35 cellular contexts compared by ENCODE assay signal in genomic region chr9:115090486-115090885, GRCh38. TPM values are rescaled to one million over a fixed set of nuclear protein-coding genes. Genes with fewer than 3 reads are reported as not detected.
"Had no signal": no experiment of that assay in that cellular context is flagged by ENCODE, and none has a peak within 500 bp of the region (broad histone marks: within the 10 kb centered on the region; RNA-seq: fewer than 3 reads in every experiment).

No MANE protein-coding gene starts in this region.

- H3K27me3 ChIP-seq: adrenal gland, body of pancreas, brain microvascular endothelial cell, breast epithelium had no signal

- H3K4me1 ChIP-seq: adrenal gland, body of pancreas, breast epithelium had no signal

- H3K4me1 Mint-ChIP-seq: activated CD4-positive, alpha-beta T cell treated with anti-CD3 and anti-CD28 coated beads, Interleukin-2, amount 10 ng/mL, durations not matched to agents 24 days and 14 days; activated naive CD8-positive, alpha-beta T cell treated with anti-CD3 and anti-CD28 coated beads for 36 hours; activated T-helper 17 cell treated with anti-CD3 and anti-CD28 coated beads, Interleukin-2, amount 50 U/mL, for 72 hours had no signal

- DNase-seq: activated CD4-positive, alpha-beta memory T cell treated with anti-CD3 and anti-CD28 coated beads for 36 hours; activated CD4-positive, alpha-beta T cell treated with anti-CD3 and anti-CD28 coated beads for 4 hours; activated CD4-positive, alpha-beta T cell treated with anti-CD3 and anti-CD28 coated beads, Interleukin-2, amount 10 ng/mL, durations not matched to agents 24 days and 14 days; activated CD4-positive, alpha-beta T cell treated with anti-CD3 and anti-CD28 coated beads, Interleukin-2, amount 50 U/mL, for 1 hour; activated CD4-positive, alpha-beta T cell treated with anti-CD3 and anti-CD28 coated beads, Interleukin-2, amount 50 U/mL, for 4 hours; activated CD4-positive, CD25-positive, alpha-beta regulatory T cell; activated CD8-positive, alpha-beta memory T cell treated with anti-CD3 and anti-CD28 coated beads, Interleukin-2, amount 50 U/mL, for 4 hours; activated CD8-positive, alpha-beta T cell treated with anti-CD3 and anti-CD28 coated beads for 36 hours; activated effector memory CD4-positive, alpha-beta T cell treated with anti-CD3 and anti-CD28 coated beads, Interleukin-2, amount 50 U/mL, for 16 hours; activated gamma-delta T cell treated with Interleukin-2 at 50 U/mL for 16 hours; activated naive CD4-positive, alpha-beta T cell; activated naive CD4-positive, alpha-beta T cell treated with anti-CD3 and anti-CD28 coated beads for 36 hours; activated naive CD4-positive, alpha-beta T cell treated with anti-CD3 and anti-CD28 coated beads, Interleukin-2, amount 50 U/mL, for 16 hours; activated naive CD8-positive, alpha-beta T cell treated with anti-CD3 and anti-CD28 coated beads for 36 hours; activated T-cell treated with anti-CD3 and anti-CD28 coated beads for 4 hours; activated T-cell treated with anti-CD3 and anti-CD28 coated beads, Interleukin-2, amount 50 U/mL, for 1 hour; activated T-cell treated with anti-CD3 and anti-CD28 coated beads, Interleukin-2, amount 50 U/mL, for 4 hours; activated T-cell treated with anti-CD3 and anti-CD28 coated beads, Interleukin-2, amount 50 U/mL, for 72 hours; adrenal gland; amniotic stem cell; aorta; body of pancreas; brain microvascular endothelial cell; central memory CD4-positive, alpha-beta T cell; T-helper 1 cell; T-helper 2 cell; T-helper 9 cell had no signal

- H3K9me3 Mint-ChIP-seq: activated CD4-positive, alpha-beta memory T cell treated with anti-CD3 and anti-CD28 coated beads for 36 hours; activated CD4-positive, alpha-beta T cell treated with anti-CD3 and anti-CD28 coated beads, Interleukin-2, amount 10 ng/mL, durations not matched to agents 24 days and 14 days; activated naive CD8-positive, alpha-beta T cell treated with anti-CD3 and anti-CD28 coated beads for 36 hours; activated T-cell treated with anti-CD3 and anti-CD28 coated beads, Interleukin-2, amount 50 U/mL, for 4 hours; activated T-helper 1 cell treated with anti-CD3 and anti-CD28 coated beads, Interleukin-12 subunit alpha, Interleukin-12 subunit beta, Interleukin-2, Interleukin-4 antibody, amounts not matched to agents 30 ng/mL and 10 ng/mL and 1 ng/mL, durations not matched to agents 14 hours and 24 hours and 36 hours; activated T-helper 17 cell treated with anti-CD3 and anti-CD28 coated beads, Interleukin-2, amount 50 U/mL, for 72 hours; T-helper 2 cell treated with Interferon-gamma antibody and Interleukin-4, amounts not matched to agents 5 μg/mL and 100 μg/mL, for 36 hours had no signal

- H3K4me3 Mint-ChIP-seq: activated CD4-positive, alpha-beta memory T cell treated with anti-CD3 and anti-CD28 coated beads for 36 hours; activated CD4-positive, alpha-beta T cell treated with anti-CD3 and anti-CD28 coated beads, Interleukin-2, amount 10 ng/mL, durations not matched to agents 24 days and 14 days; activated CD8-positive, alpha-beta T cell treated with anti-CD3 and anti-CD28 coated beads for 36 hours; activated naive CD4-positive, alpha-beta T cell treated with anti-CD3 and anti-CD28 coated beads for 36 hours; activated naive CD8-positive, alpha-beta T cell treated with anti-CD3 and anti-CD28 coated beads for 36 hours; activated T-cell treated with anti-CD3 and anti-CD28 coated beads, Interleukin-2, amount 50 U/mL, for 4 hours; activated T-cell treated with anti-CD3 and anti-CD28 coated beads, Interleukin-2, amount 50 U/mL, for 72 hours; activated T-helper 1 cell treated with anti-CD3 and anti-CD28 coated beads, Interleukin-12 subunit alpha, Interleukin-12 subunit beta, Interleukin-2, Interleukin-4 antibody, amounts not matched to agents 30 ng/mL and 10 ng/mL and 1 ng/mL, durations not matched to agents 14 hours and 24 hours and 36 hours; activated T-helper 17 cell treated with anti-CD3 and anti-CD28 coated beads, Interleukin-2, amount 50 U/mL, for 72 hours; T-helper 1 cell treated with Interleukin-12 subunit alpha and Interleukin-12 subunit beta and Interleukin-4 antibody, amounts not matched to agents 30 μg/mL and 1 μg/mL, for 36 hours; T-helper 2 cell treated with Interferon-gamma antibody and Interleukin-4, amounts not matched to agents 5 μg/mL and 100 μg/mL, for 36 hours had no signal

- ATAC-seq: activated CD4-positive, CD25-positive, alpha-beta regulatory T cell treated with anti-CD3 and anti-CD28 coated beads, Interleukin-2, amount 50 U/mL, for 24 hours; activated CD8-positive, alpha-beta T cell treated with anti-CD3 and anti-CD28 coated beads for 36 hours; activated naive CD4-positive, alpha-beta T cell treated with anti-CD3 and anti-CD28 coated beads, Interleukin-2, amount 50 U/mL, for 72 hours; activated T-cell treated with anti-CD3 and anti-CD28 coated beads, Interleukin-2, amount 50 U/mL, for 4 hours; activated T-cell treated with anti-CD3 and anti-CD28 coated beads, Interleukin-2, amount 50 U/mL, for 72 hours; activated T-helper 17 cell treated with anti-CD3 and anti-CD28 coated beads, Interleukin-2, amount 50 U/mL, for 72 hours; body of pancreas had no signal

- H3K9me3 ChIP-seq: adrenal gland, body of pancreas, breast epithelium had no signal

- H3K36me3 Mint-ChIP-seq: activated CD4-positive, alpha-beta memory T cell treated with anti-CD3 and anti-CD28 coated beads for 36 hours; activated naive CD8-positive, alpha-beta T cell treated with anti-CD3 and anti-CD28 coated beads for 36 hours had no signal

- H3K4me3 ChIP-seq: adrenal gland, body of pancreas, breast epithelium had no signal

- H3K27ac ChIP-seq: adrenal gland, body of pancreas, brain microvascular endothelial cell, breast epithelium, VCaP had no signal

- H3K36me3 ChIP-seq: adrenal gland, brain microvascular endothelial cell, breast epithelium had no signal

- H3K27ac Mint-ChIP-seq: activated CD4-positive, alpha-beta memory T cell treated with anti-CD3 and anti-CD28 coated beads for 36 hours; activated CD4-positive, alpha-beta T cell treated with anti-CD3 and anti-CD28 coated beads, Interleukin-2, amount 10 ng/mL, durations not matched to agents 24 days and 14 days; activated CD8-positive, alpha-beta T cell treated with anti-CD3 and anti-CD28 coated beads for 36 hours; activated naive CD4-positive, alpha-beta T cell treated with anti-CD3 and anti-CD28 coated beads for 36 hours; activated naive CD4-positive, alpha-beta T cell treated with anti-CD3 and anti-CD28 coated beads, Interleukin-2, amount 50 U/mL, for 72 hours; activated naive CD8-positive, alpha-beta T cell treated with anti-CD3 and anti-CD28 coated beads for 36 hours; activated T-cell treated with anti-CD3 and anti-CD28 coated beads, Interleukin-2, amount 50 U/mL, for 72 hours; activated T-helper 1 cell treated with anti-CD3 and anti-CD28 coated beads, Interleukin-12 subunit alpha, Interleukin-12 subunit beta, Interleukin-2, Interleukin-4 antibody, amounts not matched to agents 30 ng/mL and 10 ng/mL and 1 ng/mL, durations not matched to agents 14 hours and 24 hours and 36 hours; activated T-helper 17 cell treated with anti-CD3 and anti-CD28 coated beads, Interleukin-2, amount 50 U/mL, for 72 hours; T-helper 1 cell treated with Interleukin-12 subunit alpha and Interleukin-12 subunit beta and Interleukin-4 antibody, amounts not matched to agents 30 μg/mL and 1 μg/mL, for 36 hours; T-helper 2 cell treated with Interferon-gamma antibody and Interleukin-4, amounts not matched to agents 5 μg/mL and 100 μg/mL, for 36 hours had no signal

RNA-seq across cellular contexts. Expression of gene TNC, which starts 27.5 kb away (rescaled TPM):
- total RNA-seq: activated naive CD4-positive, alpha-beta T cell treated with anti-CD3 and anti-CD28 coated beads, Interleukin-2, amount 50 U/mL, for 72 hours; activated T-helper 17 cell treated with anti-CD3 and anti-CD28 coated beads, Interleukin-2, amount 50 U/mL, for 72 hours had no signal
